Comparison of ENCODE assay signal across 14 cellular contexts in genomic region chr9:4114569-4115505, GRCh38.
DNase-seq lines count a peak whose midpoint lies in the region; ATAC-seq, FAIRE-seq and TF ChIP-seq lines count a peak whose summit lies in the region.
"Had no signal": no experiment of that assay in that cellular context is flagged by ENCODE, and none has a peak within 500 bp of the region (broad histone marks: within the 10 kb centered on the region; RNA-seq: fewer than 3 reads in every experiment).

No MANE protein-coding gene starts in this region.

- H3K9me3 ChIP-seq in T-helper 17 cell (ENCODE audit: control insufficient read depth, low read length, poor library complexity, severe bottlenecking), result no peaks in the 10 kb centered on the region

- no peaks in the 10 kb centered on the region for H3K4me1 Mint-ChIP-seq in T-helper 17 cell
- H3K4me1 Mint-ChIP-seq: activated naive CD4-positive, alpha-beta T cell treated with anti-CD3 and anti-CD28 coated beads, Interleukin-2, amount 10 ng/mL, durations not matched to agents 7 days and 5 days; GM23338 had no signal

- H3K4me3 ChIP-seq in fibroblast of mammary gland (ENCODE audit: control insufficient read depth, low read depth, low read length), result no peak overlapping the region
- H3K4me3 ChIP-seq: GM23338 had no signal

- TF ChIP-seq POLR2A in GM12892 (IDR thresholded peaks at IDR 0.05; ENCODE audit: low read depth, low read length), result no peak

- DNase-seq in ELF-1 (ENCODE audit: low read depth, low spot score), result peak; percentile 14
- peak; percentile 55 for DNase-seq in amniotic epithelial cell (ENCODE audit: low read depth)
- peak; percentile 38 for DNase-seq in fibroblast of mammary gland (ENCODE audit: low read depth)
- peak; percentile 98 for DNase-seq in renal cortical epithelial cell (ENCODE audit: low read depth)
- DNase-seq in T-helper 17 cell, result no peak
- no peak for DNase-seq in GM12892 (ENCODE audit: insufficient read length)
- DNase-seq: activated naive CD4-positive, alpha-beta T cell treated with anti-CD3 and anti-CD28 coated beads, Interleukin-2, amount 10 ng/mL, durations not matched to agents 7 days and 5 days; COR-L47; NCI-H1417 treated with DMSO at 0.1 percent for 48 hours; NCI-H526 had no signal

- peaks cover 3% of the 10 kb centered on the region for H3K27me3 Mint-ChIP-seq in T-helper 17 cell
- H3K27me3 Mint-ChIP-seq: activated naive CD4-positive, alpha-beta T cell treated with anti-CD3 and anti-CD28 coated beads, Interleukin-2, amount 10 ng/mL, durations not matched to agents 7 days and 5 days had no signal

- no peak overlapping the region for H3K4me3 Mint-ChIP-seq in T-helper 17 cell
- H3K4me3 Mint-ChIP-seq: activated naive CD4-positive, alpha-beta T cell treated with anti-CD3 and anti-CD28 coated beads, Interleukin-2, amount 10 ng/mL, durations not matched to agents 7 days and 5 days; GM23338 had no signal

- no peaks in the 10 kb centered on the region for H3K36me3 Mint-ChIP-seq in T-helper 17 cell (ENCODE audit: low read depth)
- H3K36me3 Mint-ChIP-seq: activated naive CD4-positive, alpha-beta T cell treated with anti-CD3 and anti-CD28 coated beads, Interleukin-2, amount 10 ng/mL, durations not matched to agents 7 days and 5 days had no signal

- no peak overlapping the region for H3K27ac Mint-ChIP-seq in T-helper 17 cell
- H3K27ac Mint-ChIP-seq: activated naive CD4-positive, alpha-beta T cell treated with anti-CD3 and anti-CD28 coated beads, Interleukin-2, amount 10 ng/mL, durations not matched to agents 7 days and 5 days; GM23338 had no signal

- TF ChIP-seq CTCF in fibroblast of mammary gland (conservative IDR thresholded peaks at IDR 0.05; ENCODE audit: control insufficient read depth, insufficient read depth, low read depth, low read length), result no peak

- no peak for ATAC-seq in HG02798 (IDR thresholded peaks at IDR 0.05; ENCODE audit: poor library complexity, unreplicated experiment)
- no peak for ATAC-seq in T-helper 17 cell
- ATAC-seq: GM23338, sciatic nerve had no signal

- no peak for FAIRE-seq in GM12892 (lab: Jason Lieb, UNC)
- FAIRE-seq: TTC549 had no signal

Comparison
In these comparisons a context has a peak if more than half of its experiments do, and no peak if none do; other contexts are left out.
1. DNase-seq: peak in ELF-1 (single experiment), amniotic epithelial cell (single experiment), fibroblast of mammary gland (single experiment) and renal cortical epithelial cell (single experiment); none in T-helper 17 cell (0 of 3) and GM12892 (single experiment).